21 cellular contexts compared by ENCODE assay signal in the genomic region with DNA sequence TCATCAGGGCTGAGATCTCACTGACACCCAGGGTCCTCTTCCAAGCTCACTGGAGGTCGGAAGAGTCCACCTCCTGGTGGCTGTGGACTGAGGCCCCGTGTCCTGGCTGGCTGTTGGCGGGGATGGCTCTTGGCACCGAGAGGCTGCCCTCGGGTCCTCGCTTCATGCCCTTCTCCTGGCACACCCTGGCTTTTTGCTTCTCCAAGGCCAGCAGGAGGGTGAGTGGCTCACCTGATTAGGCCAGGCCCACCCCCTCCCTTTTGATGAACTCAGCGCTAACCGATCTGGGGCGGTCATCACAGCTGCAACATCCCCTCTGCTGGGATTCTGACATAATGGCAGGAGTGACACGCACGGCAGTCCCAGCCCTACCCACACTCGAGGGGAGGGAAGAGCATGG. TPM values are rescaled to one million over a fixed set of nuclear protein-coding genes. Genes with fewer than 3 reads are reported as not detected.
DNase-seq lines count a peak whose midpoint lies in the region; ATAC-seq, FAIRE-seq and TF ChIP-seq lines count a peak whose summit lies in the region.
"Had no signal": no experiment of that assay in that cellular context is flagged by ENCODE, and none has a peak within 500 bp of the region (broad histone marks: within the 10 kb centered on the region; RNA-seq: fewer than 3 reads in every experiment).

No MANE protein-coding gene starts in this region.

- H3K79me2 ChIP-seq in K562 (ENCODE audit: control insufficient read depth, insufficient read depth, low read length): peaks cover 49% of the 10 kb centered on the region

- H3K27me3 Mint-ChIP-seq in stimulated activated memory B cell treated with anti-CD40 and anti-IgM and Interleukin-4, amounts not matched to agents 10 μg/mL and 1 μg/mL and 100 μg/mL, for 72 hours: no peaks in the 10 kb centered on the region

- H3K4me2 ChIP-seq in BLaER1: peak overlapping the region; percentile 81
- H3K4me2 ChIP-seq in BLaER1 treated with 17β-estradiol and CSF1 and Interleukin-3, amounts not matched to agents 10 nM and 100 nM: peak overlapping the region in 10 of 11 experiments; percentile 2 to 85 (median 74); a peak in 19 of 22 replicates
- no peak overlapping the region for H3K4me2 ChIP-seq in K562 (ENCODE audit: insufficient read depth, low read length)

- no peak overlapping the region for H2AFZ ChIP-seq in K562 (ENCODE audit: low read depth, low read length)
- H2AFZ ChIP-seq: GM23248 had no signal

- no peaks in the 10 kb centered on the region for H3K9me1 ChIP-seq in K562 (ENCODE audit: control insufficient read depth, insufficient read depth, low read length)

- intact Hi-C loops in K562 (cut with micrococcal nuclease): no loop called here
- intact Hi-C loops in ovary (cut with DNase I): no loop called here
- intact Hi-C loops in lower leg skin (cut with DNase I; ENCODE audit: low total_unique reads): no loop called here

- ATAC-seq in K562: no peak
- ATAC-seq in stimulated activated memory B cell treated with anti-CD40 and anti-IgM and Interleukin-4, amounts not matched to agents 10 μg/mL and 1 μg/mL and 100 μg/mL, for 72 hours: no peak
- ATAC-seq: GM12878 had no signal

- H3K36me3 Mint-ChIP-seq in stimulated activated memory B cell treated with anti-CD40 and anti-IgM and Interleukin-4, amounts not matched to agents 10 μg/mL and 1 μg/mL and 100 μg/mL, for 72 hours: peaks cover 53% of the 10 kb centered on the region

- POLR2A ChIA-PET in K562 (lab: Yijun Ruan, JAX): interaction anchor here (0.6 to 1.8 kb wide), 5 partner anchors 7 to 394 kb away, joined by 3 to 8 read pairs (median 3); no protein-coding TSS in a partner anchor

- FAIRE-seq in K562 (lab: Jason Lieb, UNC): no peak
- FAIRE-seq: D721Med, GM12878, GM19239, H1 had no signal

- in situ Hi-C loops in K562 (cut with MboI): no loop called here

- H3K9me3 Mint-ChIP-seq in stimulated activated memory B cell treated with anti-CD40 and anti-IgM and Interleukin-4, amounts not matched to agents 10 μg/mL and 1 μg/mL and 100 μg/mL, for 72 hours: no peaks in the 10 kb centered on the region
- H3K9me3 Mint-ChIP-seq: CD4-positive, alpha-beta T cell; CD8-positive, alpha-beta memory T cell had no signal

- peak overlapping the region; percentile 46 for H3K27ac Mint-ChIP-seq in stimulated activated memory B cell treated with anti-CD40 and anti-IgM and Interleukin-4, amounts not matched to agents 10 μg/mL and 1 μg/mL and 100 μg/mL, for 72 hours
- H3K27ac Mint-ChIP-seq: CD4-positive, alpha-beta T cell; CD8-positive, alpha-beta memory T cell had no signal

- peaks cover 49% of the 10 kb centered on the region for H3K4me1 Mint-ChIP-seq in stimulated activated memory B cell treated with anti-CD40 and anti-IgM and Interleukin-4, amounts not matched to agents 10 μg/mL and 1 μg/mL and 100 μg/mL, for 72 hours

- TF ChIP-seq RAD21 in K562 (CRISPR knock-in tag; conservative IDR thresholded peaks at IDR 0.05 in 1 of 2, IDR thresholded peaks at IDR 0.05 in 1 of 2): no peak

- no peak for TF ChIP-seq EP300 in K562 (IDR thresholded peaks at IDR 0.05; ENCODE audit: low read length)
- TF ChIP-seq EP300 in ovary (IDR thresholded peaks at IDR 0.05): no peak

- H4K20me1 ChIP-seq in BLaER1 (peaks cover 72% of the 10 kb centered on the region), K562 (replicated peaks; ENCODE audit: control insufficient read depth, insufficient read depth, low read length) (peaks cover 20% of the 10 kb centered on the region)
- H4K20me1 ChIP-seq in BLaER1 treated with 17β-estradiol and CSF1 and Interleukin-3, amounts not matched to agents 10 nM and 100 nM: peaks cover 5 to 89% (median 62%) of the 10 kb centered on the region in 11 experiments; a peak in 20 of 22 replicates

- CTCF ChIA-PET in K562 (lab: Yijun Ruan, JAX; ENCODE audit: low intra/inter-chr PET ratio): no interaction called here

- DNase-seq in K562 (ENCODE audit: extremely low read depth in 1 of 4, low spot score in 3 of 4): no peak
- no peak for DNase-seq in ovary
- DNase-seq in lower leg skin (ENCODE audit: low spot score in 2 of 2): no peak
- no peak for DNase-seq in NCI-H446 treated with DMSO at 0.1 percent for 48 hours (lab: John Stamatoyannopoulos, UW)
- DNase-seq: CD4-positive, alpha-beta T cell; CD8-positive, alpha-beta memory T cell; DMS 273 treated with DMSO at 0.1 percent for 48 hours; DMS79; EL; GDM1; GM23248; H7; HCEC 1CT had no signal

- H3K4me1 ChIP-seq in BLaER1 (peaks cover 78% of the 10 kb centered on the region), K562 (replicated peaks in 1 of 2; ENCODE audit: control insufficient read depth in 2 of 2, insufficient read depth in 2 of 2, low read length in 2 of 2) (peaks cover 5 to 43% of the 10 kb centered on the region in 2 experiments; a peak in 3 of 5 replicates), ovary (ENCODE audit: insufficient read depth) (peaks cover 5% of the 10 kb centered on the region)
- peaks cover 12 to 71% (median 54%) of the 10 kb centered on the region in 10 experiments for H3K4me1 ChIP-seq in BLaER1 treated with 17β-estradiol and CSF1 and Interleukin-3, amounts not matched to agents 10 nM and 100 nM

- H3K9ac ChIP-seq in BLaER1 (peak overlapping the region; percentile 0; the same call in 1 of the 2 replicates), K562 (ENCODE audit: insufficient read depth in 1 of 2, low read depth in 2 of 2, low read length in 2 of 2) (no peak overlapping the region; a peak in 1 of 4 replicates)
- peak overlapping the region in 3 of 11 experiments; percentile 24 to 44 (median 30); a peak in 2 of 22 replicates for H3K9ac ChIP-seq in BLaER1 treated with 17β-estradiol and CSF1 and Interleukin-3, amounts not matched to agents 10 nM and 100 nM
- H3K9ac ChIP-seq: GM23248 had no signal

- H3K4me3 Mint-ChIP-seq in stimulated activated memory B cell treated with anti-CD40 and anti-IgM and Interleukin-4, amounts not matched to agents 10 μg/mL and 1 μg/mL and 100 μg/mL, for 72 hours: no peak overlapping the region
- H3K4me3 Mint-ChIP-seq: CD14-positive monocyte had no signal

- H3K9me3 ChIP-seq in BLaER1: peaks cover 9% of the 10 kb centered on the region
- peaks cover 0 to 14% (median 10%) of the 10 kb centered on the region in 11 experiments; a peak in 16 of 22 replicates for H3K9me3 ChIP-seq in BLaER1 treated with 17β-estradiol and CSF1 and Interleukin-3, amounts not matched to agents 10 nM and 100 nM (replicated peaks in 1 of 11)
- H3K9me3 ChIP-seq in K562 (replicated peaks; ENCODE audit: control insufficient read depth, insufficient read depth, low read depth, low read length): peaks cover 6% of the 10 kb centered on the region; the same call in 1 of the 2 replicates
- H3K9me3 ChIP-seq in ovary: no peaks in the 10 kb centered on the region

- BruUV-seq in K562 (replicated peaks; lab: Mats Ljungman, UMichigan): no TSS peak

- TF ChIP-seq POLR2A in K562 (conservative IDR thresholded peaks at IDR 0.05) (no peak), ovary (IDR thresholded peaks at IDR 0.05) (no peak), lower leg skin (IDR thresholded peaks at IDR 0.05) (no peak)

- TF ChIP-seq CTCF in K562 (IDR thresholded peaks at IDR 0.05 in 2 of 3, conservative IDR thresholded peaks at IDR 0.05 in 1 of 3; ENCODE audit: insufficient read depth in 2 of 3, low read depth in 1 of 3, low read length in 3 of 3) (no peak), ovary (IDR thresholded peaks at IDR 0.05) (no peak), lower leg skin (IDR thresholded peaks at IDR 0.05) (no peak)

- H3K4me3 ChIP-seq in BLaER1: no peak overlapping the region
- no peak overlapping the region for H3K4me3 ChIP-seq in BLaER1 treated with 17β-estradiol and CSF1 and Interleukin-3, amounts not matched to agents 10 nM and 100 nM
- H3K4me3 ChIP-seq in K562: no peak overlapping the region
- no peak overlapping the region for H3K4me3 ChIP-seq in ovary
- no peak overlapping the region for H3K4me3 ChIP-seq in lower leg skin (ENCODE audit: low read depth, poor library complexity, severe bottlenecking)
- H3K4me3 ChIP-seq: GM12878, GM23248 had no signal

- H3K27ac ChIP-seq in BLaER1: peak overlapping the region; percentile 61; the same call in 1 of the 2 replicates
- H3K27ac ChIP-seq in BLaER1 treated with 17β-estradiol and CSF1 and Interleukin-3, amounts not matched to agents 10 nM and 100 nM: 0 out of 22 replicates have a peak overlapping the region, but pooled peaks of 1 of the 11 experiments have one; percentile 7
- no peak overlapping the region; the same call in 2 of the 3 replicates for H3K27ac ChIP-seq in K562 (ENCODE audit: extremely low read depth, low read depth, low read length)
- no peak overlapping the region for H3K27ac ChIP-seq in ovary
- H3K27ac ChIP-seq: GM23248 had no signal

- WGBS in K562 (ENCODE audit: insufficient coverage, low coverage, missing lambda C conversion rate): 97% methylated on average over 6 of the region's 12 CpGs
- WGBS in ovary, 3 donors: 88 to 96% (median 94%) methylated on average over 9 to 12 of the region's 12 CpGs
- WGBS in lower leg skin, 2 donors: 95 to 97% methylated on average over 12 of the region's 12 CpGs

- H3K36me3 ChIP-seq in BLaER1 (peaks cover 66% of the 10 kb centered on the region), K562 (ENCODE audit: control insufficient read depth, insufficient read depth, low read length) (peaks cover 69% of the 10 kb centered on the region), ovary (no peaks in the 10 kb centered on the region)
- peaks cover 40 to 75% (median 59%) of the 10 kb centered on the region in 11 experiments for H3K36me3 ChIP-seq in BLaER1 treated with 17β-estradiol and CSF1 and Interleukin-3, amounts not matched to agents 10 nM and 100 nM

- H3K27me3 ChIP-seq in BLaER1 (no peaks in the 10 kb centered on the region; the same call in 1 of the 2 replicates), K562 (ENCODE audit: control insufficient read depth in 2 of 2, insufficient read depth in 2 of 2, low read length in 2 of 2) (no peaks in the 10 kb centered on the region), ovary (no peaks in the 10 kb centered on the region)
- H3K27me3 ChIP-seq in BLaER1 treated with 17β-estradiol and CSF1 and Interleukin-3, amounts not matched to agents 10 nM and 100 nM: no peaks in the 10 kb centered on the region

RNA-seq across cellular contexts. Expression of a gene that starts 4.4 kb away (rescaled TPM):
- 117 and 251 TPM in 2 replicates for total RNA-seq in K562 (2011; cell fraction: chromatin; rRNA removed; ENCODE audit: low replicate concordance)
- total RNA-seq in K562 (2011; cell fraction: nucleolus; rRNA removed): 298 and 302 TPM in 2 replicates
- 179 and 217 TPM in 2 replicates for total RNA-seq in K562 (2011; cell fraction: nucleoplasm; rRNA removed)
- total RNA-seq in K562 (2014; rRNA removed): 161 and 172 TPM in 2 replicates
- 58.6 and 93.5 TPM in 2 replicates for total RNA-seq in K562 (2014; rRNA removed; fragmentation: Illumina TruSeq; extraction: Trizol)
- 87.1 and 91.3 TPM in 2 replicates for total RNA-seq in K562 (2015; rRNA removed; fragmentation: Illumina TruSeq; extraction: Trizol)
- 149 and 152 TPM in 2 replicates for total RNA-seq in K562 (2021)
- polyA plus RNA-seq in K562 (2011; rRNA removed): 127 and 145 TPM in 2 replicates
- polyA plus RNA-seq in K562 (2011; cell fraction: cytosol; rRNA removed): 193 and 267 TPM in 2 replicates
- polyA plus RNA-seq in K562 (2011; cell fraction: nucleus; rRNA removed): 120 and 140 TPM in 2 replicates
- 107 and 221 TPM in 2 replicates for polyA plus RNA-seq in K562 (2012)
- 215 and 268 TPM in 2 replicates for polyA plus RNA-seq in K562 (2014; fragmentation: Illumina TruSeq; extraction: Trizol)
- 1 to 10 TPM; 2.3 to 3.6 TPM for polyA plus RNA-seq in K562 (2014; fragmentation: Nextera tagmentation; extraction: Ambion mirVana)
- 165 and 173 TPM in 2 replicates for polyA plus RNA-seq in K562 (2014; rRNA removed)
- 62.5 and 83.9 TPM in 2 replicates for polyA minus RNA-seq in K562 (2011; rRNA and poly(A)+ RNA removed)
- 76.8 and 77.8 TPM in 2 replicates for polyA minus RNA-seq in K562 (2011; cell fraction: cytosol; rRNA and poly(A)+ RNA removed)
- polyA minus RNA-seq in K562 (2011; cell fraction: nucleus; rRNA and poly(A)+ RNA removed): 36.1 and 44.7 TPM in 2 replicates
- 10 to 100 TPM; 12.2 to 40.2 (median 18.3) TPM for total RNA-seq in ovary
- 10 to 100 TPM; 11.6 to 18.2 TPM for polyA plus RNA-seq in ovary
- 10 to 100 TPM; 20.2 to 27.0 (median 21.6) TPM for total RNA-seq in lower leg skin

RNA-seq across cellular contexts. Expression of a gene that starts 14.2 kb away (rescaled TPM):
- total RNA-seq in K562 (2011; cell fraction: chromatin; rRNA removed; ENCODE audit: low replicate concordance): 5.2 and 12.7 TPM in 2 replicates
- total RNA-seq in K562 (2011; cell fraction: nucleolus; rRNA removed): 5.7 and 6.5 TPM in 2 replicates
- total RNA-seq in K562 (2011; cell fraction: nucleoplasm; rRNA removed): 4.3 and 5.3 TPM in 2 replicates
- 2.2 and 3.3 TPM in 2 replicates for total RNA-seq in K562 (2014; rRNA removed)
- 2.3 TPM in 2 replicates for total RNA-seq in K562 (2014; rRNA removed; fragmentation: Illumina TruSeq; extraction: Trizol)
- 2.9 and 3.3 TPM in 2 replicates for total RNA-seq in K562 (2015; rRNA removed; fragmentation: Illumina TruSeq; extraction: Trizol)
- total RNA-seq in K562 (2021): 12.0 and 12.8 TPM in 2 replicates
- polyA plus RNA-seq in K562 (2011; rRNA removed): 7.3 and 12.0 TPM in 2 replicates
- polyA plus RNA-seq in K562 (2011; cell fraction: cytosol; rRNA removed): 8.0 and 16.3 TPM in 2 replicates
- polyA plus RNA-seq in K562 (2011; cell fraction: nucleus; rRNA removed): 10.3 and 10.5 TPM in 2 replicates
- polyA plus RNA-seq in K562 (2012): 5.1 and 7.3 TPM in 2 replicates
- polyA plus RNA-seq in K562 (2014; fragmentation: Illumina TruSeq; extraction: Trizol): 3.8 and 4.9 TPM in 2 replicates
- polyA plus RNA-seq in K562 (2014; fragmentation: Nextera tagmentation; extraction: Ambion mirVana): under 1 TPM; 0.11 to 0.18 TPM
- polyA plus RNA-seq in K562 (2014; rRNA removed): 4.7 and 6.0 TPM in 2 replicates
- 10.2 and 11.4 TPM in 2 replicates for polyA minus RNA-seq in K562 (2011; rRNA and poly(A)+ RNA removed)
- polyA minus RNA-seq in K562 (2011; cell fraction: cytosol; rRNA and poly(A)+ RNA removed): 8.0 and 8.7 TPM in 2 replicates
- 1.8 and 2.6 TPM in 2 replicates for polyA minus RNA-seq in K562 (2011; cell fraction: nucleus; rRNA and poly(A)+ RNA removed)
- 10 to 100 TPM in 1 of 7 donors, 1 to 10 TPM in 5, under 1 TPM in 1; 0.24 to 16.0 (median 8.0) TPM for total RNA-seq in ovary
- 1 to 10 TPM; 2.1 to 5.2 TPM for polyA plus RNA-seq in ovary
- 1 to 10 TPM in 3 of 4 donors, under 1 TPM in 1; 0.46 to 6.1 (median 3.4) TPM for total RNA-seq in lower leg skin
- total RNA-seq: CD4-positive, alpha-beta T cell had no signal
- polyA plus RNA-seq: CD14-positive monocyte; CD8-positive, alpha-beta memory T cell had no signal

RNA-seq across cellular contexts. Expression of a gene that starts 32.9 kb away (rescaled TPM):
- 0.09 and 0.16 TPM in 2 replicates for total RNA-seq in K562 (2011; cell fraction: chromatin; rRNA removed; ENCODE audit: low replicate concordance)
- total RNA-seq in K562 (2011; cell fraction: nucleolus; rRNA removed): under 0.01 and 0.13 TPM in 2 replicates
- 0.15 TPM in 1 of 2 replicates, not detected in the other for total RNA-seq in K562 (2011; cell fraction: nucleoplasm; rRNA removed)
- total RNA-seq in K562 (2014; rRNA removed) (0.09 TPM in 1 of 2 replicates, not detected in the other), K562 (2014; rRNA removed; fragmentation: Illumina TruSeq; extraction: Trizol) (0.04 TPM in 1 of 2 replicates, not detected in the other), K562 (2015; rRNA removed; fragmentation: Illumina TruSeq; extraction: Trizol) (0.04 TPM in 2 replicates), K562 (2021) (0.11 and 0.20 TPM in 2 replicates), ovary (10 to 100 TPM in 5 of 7 donors, 1 to 10 TPM in 2; 4.1 to 36.3 (median 15.9) TPM), lower leg skin (1 to 10 TPM in 3 of 4 donors, under 1 TPM in 1; 0.59 to 3.4 (median 2.4) TPM)
- polyA plus RNA-seq in K562 (2011; rRNA removed) (0.08 and 0.12 TPM in 2 replicates), K562 (2014; fragmentation: Illumina TruSeq; extraction: Trizol) (0.04 TPM in 2 replicates), K562 (2014; fragmentation: Nextera tagmentation; extraction: Ambion mirVana) (under 1 TPM in 1 of 2 experiments, not detected in 1; 0.01 TPM), K562 (2014; rRNA removed) (0.07 TPM in 1 of 2 replicates, not detected in the other), ovary (10 to 100 TPM in 1 of 2 donors, 1 to 10 TPM in 1; 7.8 to 12.3 TPM)
- polyA plus RNA-seq in K562 (2011; cell fraction: cytosol; rRNA removed): 0.15 and 0.27 TPM in 2 replicates
- 0.04 and 0.22 TPM in 2 replicates for polyA plus RNA-seq in K562 (2011; cell fraction: nucleus; rRNA removed)
- polyA plus RNA-seq in K562 (2012): 0.10 and 0.53 TPM in 2 replicates
- polyA minus RNA-seq in K562 (2011; rRNA and poly(A)+ RNA removed): 0.03 TPM in 1 of 2 replicates, not detected in the other
- polyA minus RNA-seq in K562 (2011; cell fraction: cytosol; rRNA and poly(A)+ RNA removed): not detected in 2 replicates
- polyA minus RNA-seq in K562 (2011; cell fraction: nucleus; rRNA and poly(A)+ RNA removed): not detected in 2 replicates

RNA-seq across cellular contexts. Expression of a gene that starts 47.7 kb away (rescaled TPM):
- total RNA-seq in K562 (2011; cell fraction: chromatin; rRNA removed; ENCODE audit: low replicate concordance): 53.5 and 114 TPM in 2 replicates
- 73.2 and 78.7 TPM in 2 replicates for total RNA-seq in K562 (2011; cell fraction: nucleolus; rRNA removed)
- total RNA-seq in K562 (2011; cell fraction: nucleoplasm; rRNA removed): 57.0 and 59.8 TPM in 2 replicates
- total RNA-seq in K562 (2014; rRNA removed) (73.2 and 106 TPM in 2 replicates), K562 (2014; rRNA removed; fragmentation: Illumina TruSeq; extraction: Trizol) (16.2 and 18.1 TPM in 2 replicates), K562 (2015; rRNA removed; fragmentation: Illumina TruSeq; extraction: Trizol) (49.9 and 50.8 TPM in 2 replicates), K562 (2021) (106 and 110 TPM in 2 replicates), ovary (10 to 100 TPM; 42.0 to 65.3 (median 53.4) TPM), lower leg skin (10 to 100 TPM; 37.9 to 49.5 (median 44.1) TPM)
- polyA plus RNA-seq in K562 (2011; rRNA removed) (44.5 and 67.3 TPM in 2 replicates), K562 (2014; fragmentation: Illumina TruSeq; extraction: Trizol) (72.3 and 101 TPM in 2 replicates), K562 (2014; fragmentation: Nextera tagmentation; extraction: Ambion mirVana) (1 to 10 TPM; 1.4 to 4.8 TPM), K562 (2014; rRNA removed) (87.3 and 89.9 TPM in 2 replicates), ovary (10 to 100 TPM; 27.0 to 65.5 TPM)
- polyA plus RNA-seq in K562 (2011; cell fraction: cytosol; rRNA removed): 73.0 and 146 TPM in 2 replicates
- polyA plus RNA-seq in K562 (2011; cell fraction: nucleus; rRNA removed): 65.8 and 104 TPM in 2 replicates
- polyA plus RNA-seq in K562 (2012): 77.3 and 87.1 TPM in 2 replicates
- 10.3 and 19.1 TPM in 2 replicates for polyA minus RNA-seq in K562 (2011; rRNA and poly(A)+ RNA removed)
- 38.4 and 40.7 TPM in 2 replicates for polyA minus RNA-seq in K562 (2011; cell fraction: cytosol; rRNA and poly(A)+ RNA removed)
- polyA minus RNA-seq in K562 (2011; cell fraction: nucleus; rRNA and poly(A)+ RNA removed): 17.5 and 20.0 TPM in 2 replicates

RNA-seq across cellular contexts. Expression of a gene that starts 49.9 kb away (rescaled TPM):
- total RNA-seq in K562 (2011; cell fraction: chromatin; rRNA removed; ENCODE audit: low replicate concordance): 161 and 433 TPM in 2 replicates
- total RNA-seq in K562 (2011; cell fraction: nucleolus; rRNA removed): 163 and 178 TPM in 2 replicates
- 128 and 148 TPM in 2 replicates for total RNA-seq in K562 (2011; cell fraction: nucleoplasm; rRNA removed)
- 255 and 325 TPM in 2 replicates for total RNA-seq in K562 (2014; rRNA removed)
- total RNA-seq in K562 (2014; rRNA removed; fragmentation: Illumina TruSeq; extraction: Trizol): 43.6 and 58.2 TPM in 2 replicates
- total RNA-seq in K562 (2015; rRNA removed; fragmentation: Illumina TruSeq; extraction: Trizol): 97.6 and 106 TPM in 2 replicates
- 193 and 203 TPM in 2 replicates for total RNA-seq in K562 (2021)
- 96.1 and 122 TPM in 2 replicates for polyA plus RNA-seq in K562 (2011; rRNA removed)
- polyA plus RNA-seq in K562 (2011; cell fraction: cytosol; rRNA removed): 93.4 and 185 TPM in 2 replicates
- 299 and 377 TPM in 2 replicates for polyA plus RNA-seq in K562 (2011; cell fraction: nucleus; rRNA removed)
- 128 and 152 TPM in 2 replicates for polyA plus RNA-seq in K562 (2012)
- 77.3 and 106 TPM in 2 replicates for polyA plus RNA-seq in K562 (2014; fragmentation: Illumina TruSeq; extraction: Trizol)
- polyA plus RNA-seq in K562 (2014; fragmentation: Nextera tagmentation; extraction: Ambion mirVana): 1 to 10 TPM; 1.3 to 2.0 TPM
- 174 and 181 TPM in 2 replicates for polyA plus RNA-seq in K562 (2014; rRNA removed)
- 65.6 and 91.6 TPM in 2 replicates for polyA minus RNA-seq in K562 (2011; rRNA and poly(A)+ RNA removed)
- polyA minus RNA-seq in K562 (2011; cell fraction: cytosol; rRNA and poly(A)+ RNA removed): 90.0 and 90.6 TPM in 2 replicates
- 35.1 and 68.2 TPM in 2 replicates for polyA minus RNA-seq in K562 (2011; cell fraction: nucleus; rRNA and poly(A)+ RNA removed)
- 10 to 100 TPM; 26.2 to 54.7 (median 39.5) TPM for total RNA-seq in ovary
- polyA plus RNA-seq in ovary: 10 to 100 TPM; 11.3 to 44.3 TPM
- total RNA-seq in lower leg skin: 10 to 100 TPM; 35.9 to 56.5 (median 43.7) TPM
